ENCODE assay signal across 22 cellular contexts in genomic region chr1:193113992-193114332, GRCh38. TPM values are rescaled to one million over a fixed set of nuclear protein-coding genes. Genes with fewer than 3 reads are reported as not detected.
DNase-seq lines count a peak whose midpoint lies in the region; ATAC-seq and TF ChIP-seq lines count a peak whose summit lies in the region.
"Had no signal": no experiment of that assay in that cellular context is flagged by ENCODE, and none has a peak within 500 bp of the region (broad histone marks: within the 10 kb centered on the region; RNA-seq: fewer than 3 reads in every experiment).

No MANE protein-coding gene starts in this region.

- peaks cover 5% of the 10 kb centered on the region; the same call in 1 of the 2 replicates for H3K36me3 Mint-ChIP-seq in HFFc6 (ENCODE audit: low read depth)
- H3K36me3 Mint-ChIP-seq: activated CD4-positive, alpha-beta memory T cell treated with anti-CD3 and anti-CD28 coated beads for 36 hours; activated naive CD8-positive, alpha-beta T cell; stimulated activated memory B cell treated with anti-CD40 and anti-IgM and Interleukin-4, amounts not matched to agents 10 μg/mL and 1 μg/mL and 100 μg/mL, for 72 hours had no signal

- H3K4me1 ChIP-seq in liver (ENCODE audit: control insufficient read depth in 4 of 4, insufficient read depth in 4 of 4, low read length in 3 of 4) (peaks cover 0 to 31% (median 17%) of the 10 kb centered on the region in 4 donors), upper lobe of right lung (peaks cover 11% of the 10 kb centered on the region)
- H3K4me1 ChIP-seq: vagina had no signal

- H3K27ac ChIP-seq in VCaP, result peak overlapping the region; percentile 92
- H3K27ac ChIP-seq in liver (ENCODE audit: low read depth in 1 of 2, low read length in 2 of 2), result peak overlapping the region in 1 of 2 donors; percentile 32
- no peak overlapping the region for H3K27ac ChIP-seq in upper lobe of right lung
- H3K27ac ChIP-seq: ascending aorta, vagina had no signal

- ATAC-seq in upper lobe of right lung (peak; percentile 37), GM21786 (IDR thresholded peaks at IDR 0.05; ENCODE audit: unreplicated experiment) (no peak)
- ATAC-seq: activated T-helper 17 cell treated with anti-CD3 and anti-CD28 coated beads, Interleukin-2, amount 50 U/mL, for 72 hours; stimulated activated memory B cell treated with anti-CD40 and anti-IgM and Interleukin-4, amounts not matched to agents 10 μg/mL and 1 μg/mL and 100 μg/mL, for 72 hours had no signal

- intact Hi-C loops in upper lobe of right lung (cut with DNase I), result no loop called here

- H3K36me3 ChIP-seq in liver (ENCODE audit: control insufficient read depth in 4 of 4, insufficient read depth in 3 of 4, low read depth in 1 of 4, low read length in 3 of 4) (no peaks in the 10 kb centered on the region), upper lobe of right lung (no peaks in the 10 kb centered on the region)
- H3K36me3 ChIP-seq: ascending aorta, vagina had no signal

- no peak for TF ChIP-seq RAD21 in liver (IDR thresholded peaks at IDR 0.05)

- H3K27me3 Mint-ChIP-seq in HFFc6 (ENCODE audit: insufficient read depth), result peaks cover 3% of the 10 kb centered on the region
- H3K27me3 Mint-ChIP-seq: activated CD4-positive, alpha-beta memory T cell treated with anti-CD3 and anti-CD28 coated beads for 36 hours; activated naive CD8-positive, alpha-beta T cell; activated T-helper 17 cell treated with anti-CD3 and anti-CD28 coated beads, Interleukin-2, amount 50 U/mL, for 72 hours; stimulated activated memory B cell treated with anti-CD40 and anti-IgM and Interleukin-4, amounts not matched to agents 10 μg/mL and 1 μg/mL and 100 μg/mL, for 72 hours had no signal

- peaks cover 4% of the 10 kb centered on the region; the same call in 1 of the 2 replicates for H3K9me3 Mint-ChIP-seq in HFFc6
- H3K9me3 Mint-ChIP-seq: activated CD4-positive, alpha-beta memory T cell treated with anti-CD3 and anti-CD28 coated beads for 36 hours; activated T-helper 17 cell treated with anti-CD3 and anti-CD28 coated beads, Interleukin-2, amount 50 U/mL, for 72 hours; stimulated activated memory B cell treated with anti-CD40 and anti-IgM and Interleukin-4, amounts not matched to agents 10 μg/mL and 1 μg/mL and 100 μg/mL, for 72 hours had no signal

- H3K27ac Mint-ChIP-seq in HFFc6, result peak overlapping the region; percentile 29; the same call in 1 of the 2 replicates
- H3K27ac Mint-ChIP-seq: activated CD4-positive, alpha-beta memory T cell treated with anti-CD3 and anti-CD28 coated beads for 36 hours; activated naive CD8-positive, alpha-beta T cell; activated T-helper 17 cell treated with anti-CD3 and anti-CD28 coated beads, Interleukin-2, amount 50 U/mL, for 72 hours; stimulated activated memory B cell treated with anti-CD40 and anti-IgM and Interleukin-4, amounts not matched to agents 10 μg/mL and 1 μg/mL and 100 μg/mL, for 72 hours had no signal

- H3K9me3 ChIP-seq in liver (ENCODE audit: control insufficient read depth in 4 of 4, low read length in 3 of 4) (no peaks in the 10 kb centered on the region), upper lobe of right lung (no peaks in the 10 kb centered on the region)
- H3K9me3 ChIP-seq: ascending aorta, vagina had no signal

- H3K4me3 ChIP-seq in liver (ENCODE audit: low read depth in 1 of 3, low read length in 3 of 3) (no peak overlapping the region), upper lobe of right lung (no peak overlapping the region)
- H3K4me3 ChIP-seq: ascending aorta, vagina had no signal

- DNase-seq in HFFc6 (no peak), upper lobe of right lung (no peak), NCI-H128 (lab: John Stamatoyannopoulos, UW; ENCODE audit: unreplicated experiment) (no peak), putamen (ENCODE audit: low spot score) (no peak)
- DNase-seq: activated CD4-positive, alpha-beta memory T cell treated with anti-CD3 and anti-CD28 coated beads for 36 hours; activated CD4-positive, CD25-positive, alpha-beta regulatory T cell; activated CD8-positive, alpha-beta memory T cell treated with anti-CD3 and anti-CD28 coated beads, Interleukin-2, amount 50 U/mL, for 48 hours; central memory CD4-positive, alpha-beta T cell; NCI-H1048; NCI-H187 treated with DMSO at 0.1 percent for 48 hours; NCI-H774; nucleus accumbens; stimulated activated CD4-positive, alpha-beta T cell treated with anti-CD3 and anti-CD28 coated beads, Interleukin-2, amount 100 ng/mL, for 48 hours; T-helper 9 cell had no signal

- H3K4me1 Mint-ChIP-seq in HFFc6 (ENCODE audit: low read depth), result peaks cover 59% of the 10 kb centered on the region
- H3K4me1 Mint-ChIP-seq: activated T-helper 17 cell treated with anti-CD3 and anti-CD28 coated beads, Interleukin-2, amount 50 U/mL, for 72 hours had no signal

- no peak overlapping the region for H3K4me3 Mint-ChIP-seq in HFFc6
- H3K4me3 Mint-ChIP-seq: activated CD4-positive, alpha-beta memory T cell treated with anti-CD3 and anti-CD28 coated beads for 36 hours; activated naive CD8-positive, alpha-beta T cell; activated T-helper 17 cell treated with anti-CD3 and anti-CD28 coated beads, Interleukin-2, amount 50 U/mL, for 72 hours; stimulated activated memory B cell treated with anti-CD40 and anti-IgM and Interleukin-4, amounts not matched to agents 10 μg/mL and 1 μg/mL and 100 μg/mL, for 72 hours had no signal

- no peak for TF ChIP-seq CTCF in HFFc6 (IDR thresholded peaks at IDR 0.05)
- TF ChIP-seq CTCF in VCaP (conservative IDR thresholded peaks at IDR 0.05), result no peak
- TF ChIP-seq CTCF in liver (IDR thresholded peaks at IDR 0.05; ENCODE audit: low read depth, low read length, missing input control), result no peak
- no peak for TF ChIP-seq CTCF in upper lobe of right lung (IDR thresholded peaks at IDR 0.05)

- no peak overlapping the region for H3K9ac ChIP-seq in liver (ENCODE audit: low read depth in 1 of 2, low read length in 2 of 2)

- H3K27me3 ChIP-seq in liver (ENCODE audit: control insufficient read depth in 4 of 4, insufficient read depth in 4 of 4, low read length in 3 of 4) (no peaks in the 10 kb centered on the region), upper lobe of right lung (no peaks in the 10 kb centered on the region)
- H3K27me3 ChIP-seq: ascending aorta, vagina had no signal

TF ChIP-seq in liver, 16 proteins besides CTCF, POLR2A, EP300 and RAD21:
- peak; percentile 26 to 53 for TF ChIP-seq HNF4A (conservative IDR thresholded peaks at IDR 0.05)
- no peak for TF ChIP-seq HNF4G (IDR thresholded peaks at IDR 0.05)
- TF ChIP-seq RXRA (IDR thresholded peaks at IDR 0.05), result peak; percentile 56 to 65
- TF ChIP-seq MAX (IDR thresholded peaks at IDR 0.05), result peak; percentile 14
- peak; percentile 43 for TF ChIP-seq YY1 (IDR thresholded peaks at IDR 0.05)
- peak; percentile 45 for TF ChIP-seq SP1 (IDR thresholded peaks at IDR 0.05)
TF ChIP-seq in liver: peak in this region for 5.

RNA-seq across cellular contexts. Expression of gene CDC73, which starts 7.9 kb away (rescaled TPM):
- 10 to 100 TPM; 62.8 to 71.6 (median 65.2) TPM for total RNA-seq in HFFc6 (2021; fragmentation: NEBNext Ultra II Directional; extraction: Animal tissue kit (Norgen Biotek cat#: 25700))
- total RNA-seq in liver (10 to 100 TPM; 12.4 to 20.6 TPM), upper lobe of right lung (72.6 TPM)
- 10 to 100 TPM in 1 of 2 donors, 1 to 10 TPM in 1; 5.8 to 12.9 TPM for polyA plus RNA-seq in liver

RNA-seq across cellular contexts. Expression of gene GLRX2, which starts 8.7 kb away (rescaled TPM):
- 10 to 100 TPM; 32.8 to 39.1 (median 34.7) TPM for total RNA-seq in HFFc6 (2021; fragmentation: NEBNext Ultra II Directional; extraction: Animal tissue kit (Norgen Biotek cat#: 25700))
- total RNA-seq in liver, result 1 to 10 TPM; 3.1 to 5.6 TPM
- 10 to 100 TPM in 1 of 2 donors, 1 to 10 TPM in 1; 9.9 to 25.8 TPM for polyA plus RNA-seq in liver
- total RNA-seq in upper lobe of right lung, result 19.0 TPM

RNA-seq across cellular contexts. Expression of gene RO60, which starts 54.5 kb away (rescaled TPM):
- 10 to 100 TPM; 59.7 to 79.0 (median 61.8) TPM for total RNA-seq in HFFc6 (2021; fragmentation: NEBNext Ultra II Directional; extraction: Animal tissue kit (Norgen Biotek cat#: 25700))
- total RNA-seq in liver, result 100 to 1,000 TPM in 1 of 2 donors, 10 to 100 TPM in 1; 41.1 to 121 TPM
- 10 to 100 TPM in 1 of 2 donors, 1 to 10 TPM in 1; 5.9 to 28.8 TPM for polyA plus RNA-seq in liver
- 73.5 TPM for total RNA-seq in upper lobe of right lung

RNA-seq across cellular contexts. Expression of gene UCHL5, which starts 54.8 kb away (rescaled TPM):
- total RNA-seq in HFFc6 (2021; fragmentation: NEBNext Ultra II Directional; extraction: Animal tissue kit (Norgen Biotek cat#: 25700)), result 10 to 100 TPM; 24.1 to 34.1 (median 29.4) TPM
- total RNA-seq in liver (10 to 100 TPM; 21.1 to 29.7 TPM), upper lobe of right lung (23.8 TPM)
- polyA plus RNA-seq in liver, result 10 to 100 TPM; 14.5 to 22.0 TPM
